Comparison of ENCODE assay signal across 1 cellular context in the genomic region with DNA sequence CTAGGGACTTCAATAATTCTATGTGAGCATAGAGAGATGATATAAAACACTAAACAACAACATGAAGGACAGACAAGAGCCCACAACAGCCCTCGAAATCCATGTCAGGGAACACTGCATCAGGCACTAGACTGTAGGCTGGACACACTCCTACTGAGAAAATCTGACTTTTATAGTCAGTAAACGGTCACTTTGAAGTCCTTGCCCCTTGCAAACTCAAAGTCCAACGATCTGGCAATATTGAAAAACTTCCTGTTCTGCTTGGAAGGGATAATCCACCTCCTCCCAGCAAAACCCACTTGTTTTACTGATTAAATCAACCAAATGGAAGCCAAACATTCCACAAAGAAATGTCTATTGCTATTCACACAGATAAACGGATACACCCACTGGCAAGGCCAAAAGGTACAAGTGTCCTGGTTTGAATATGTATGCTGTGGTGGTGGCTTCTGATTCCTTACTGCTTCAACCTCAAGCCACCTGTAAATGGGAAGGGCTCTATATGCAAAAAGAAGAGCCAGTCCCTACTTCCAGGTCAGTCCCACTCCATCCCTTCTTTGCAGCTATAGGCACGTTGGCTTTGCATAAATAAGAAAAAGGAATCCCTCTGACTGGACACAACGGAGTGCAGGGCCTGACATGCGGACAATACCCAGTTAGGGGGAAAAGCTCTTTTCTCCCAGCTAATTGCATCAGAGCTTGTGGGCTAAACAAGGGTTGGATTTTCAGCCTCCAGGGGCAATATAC.
TF ChIP-seq lines count a peak whose summit lies in the region.

No MANE protein-coding gene starts in this region.

TF ChIP-seq in HepG2, 621 proteins besides CTCF, POLR2A, EP300 and RAD21 (continued from another document and continues in another):
- TF ChIP-seq, protein P1, sequence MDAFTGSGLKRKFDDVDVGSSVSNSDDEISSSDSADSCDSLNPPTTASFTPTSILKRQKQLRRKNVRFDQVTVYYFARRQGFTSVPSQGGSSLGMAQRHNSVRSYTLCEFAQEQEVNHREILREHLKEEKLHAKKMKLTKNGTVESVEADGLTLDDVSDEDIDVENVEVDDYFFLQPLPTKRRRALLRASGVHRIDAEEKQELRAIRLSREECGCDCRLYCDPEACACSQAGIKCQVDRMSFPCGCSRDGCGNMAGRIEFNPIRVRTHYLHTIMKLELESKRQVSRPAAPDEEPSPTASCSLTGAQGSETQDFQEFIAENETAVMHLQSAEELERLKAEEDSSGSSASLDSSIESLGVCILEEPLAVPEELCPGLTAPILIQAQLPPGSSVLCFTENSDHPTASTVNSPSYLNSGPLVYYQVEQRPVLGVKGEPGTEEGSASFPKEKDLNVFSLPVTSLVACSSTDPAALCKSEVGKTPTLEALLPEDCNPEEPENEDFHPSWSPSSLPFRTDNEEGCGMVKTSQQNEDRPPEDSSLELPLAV (CRISPR knock-in tag; conservative IDR thresholded peaks at IDR 0.05; ENCODE audit: low read depth), result no peak
- TF ChIP-seq CERS6 (CRISPR knock-in tag; IDR thresholded peaks at IDR 0.05) (no peak), FOXA1 (IDR thresholded peaks at IDR 0.05) (no peak), FOXA1 (CRISPR knock-in tag; IDR thresholded peaks at IDR 0.05) (peak; percentile 54; the same call in 1 of the 2 replicates), ZSCAN12 (CRISPR knock-in tag; IDR thresholded peaks at IDR 0.05) (no peak), SAP130 (CRISPR knock-in tag; IDR thresholded peaks at IDR 0.05; ENCODE audit: low read depth) (peak; percentile 80), TBX2 (CRISPR knock-in tag; IDR thresholded peaks at IDR 0.05; ENCODE audit: borderline replicate concordance) (peak; percentile 97), ZSCAN29 (CRISPR knock-in tag; conservative IDR thresholded peaks at IDR 0.05) (peak; percentile 87), ZNF720 (CRISPR knock-in tag; IDR thresholded peaks at IDR 0.05) (no peak), ZNF616 (CRISPR knock-in tag; IDR thresholded peaks at IDR 0.05; ENCODE audit: low read depth) (no peak), ZSCAN22 (CRISPR knock-in tag; IDR thresholded peaks at IDR 0.05) (no peak), ZSCAN30 (CRISPR knock-in tag; IDR thresholded peaks at IDR 0.05) (no peak), NR3C1 (CRISPR knock-in tag; IDR thresholded peaks at IDR 0.05) (no peak), FOXK2 (IDR thresholded peaks at IDR 0.05) (no peak), HOXD1 (CRISPR knock-in tag; IDR thresholded peaks at IDR 0.05) (peak; percentile 77), ZNF24 (IDR thresholded peaks at IDR 0.05) (no peak), KDM4B (CRISPR knock-in tag; IDR thresholded peaks at IDR 0.05) (no peak), KLF11 (CRISPR knock-in tag; IDR thresholded peaks at IDR 0.05) (no peak), ARHGAP35 (CRISPR knock-in tag; IDR thresholded peaks at IDR 0.05; ENCODE audit: borderline replicate concordance) (no peak), NCOA2 (CRISPR knock-in tag; IDR thresholded peaks at IDR 0.05) (peak; percentile 96), FIP1L1 (IDR thresholded peaks at IDR 0.05; ENCODE audit: borderline replicate concordance, insufficient read depth, low read depth, low read length) (no peak), NFIC (IDR thresholded peaks at IDR 0.05; ENCODE audit: low read length) (peak; percentile 75; the same call in 1 of the 2 replicates), KAT7 (CRISPR knock-in tag; IDR thresholded peaks at IDR 0.05; ENCODE audit: borderline replicate concordance) (peak; percentile 25; the same call in 1 of the 2 replicates), MTA3 (CRISPR knock-in tag; IDR thresholded peaks at IDR 0.05) (no peak), HES4 (CRISPR knock-in tag; IDR thresholded peaks at IDR 0.05; ENCODE audit: borderline replicate concordance) (no peak), BRCA1 (CRISPR knock-in tag; IDR thresholded peaks at IDR 0.05) (no peak), ZNF451 (CRISPR knock-in tag; IDR thresholded peaks at IDR 0.05) (no peak), ZIK1 (CRISPR knock-in tag; IDR thresholded peaks at IDR 0.05; ENCODE audit: borderline replicate concordance, low read depth) (no peak), KLF9 (CRISPR knock-in tag; IDR thresholded peaks at IDR 0.05; ENCODE audit: low read depth) (peak; percentile 17; the same call in 1 of the 2 replicates), ATRX (CRISPR knock-in tag; IDR thresholded peaks at IDR 0.05; ENCODE audit: borderline replicate concordance) (no peak)
- TF ChIP-seq, protein P2, sequence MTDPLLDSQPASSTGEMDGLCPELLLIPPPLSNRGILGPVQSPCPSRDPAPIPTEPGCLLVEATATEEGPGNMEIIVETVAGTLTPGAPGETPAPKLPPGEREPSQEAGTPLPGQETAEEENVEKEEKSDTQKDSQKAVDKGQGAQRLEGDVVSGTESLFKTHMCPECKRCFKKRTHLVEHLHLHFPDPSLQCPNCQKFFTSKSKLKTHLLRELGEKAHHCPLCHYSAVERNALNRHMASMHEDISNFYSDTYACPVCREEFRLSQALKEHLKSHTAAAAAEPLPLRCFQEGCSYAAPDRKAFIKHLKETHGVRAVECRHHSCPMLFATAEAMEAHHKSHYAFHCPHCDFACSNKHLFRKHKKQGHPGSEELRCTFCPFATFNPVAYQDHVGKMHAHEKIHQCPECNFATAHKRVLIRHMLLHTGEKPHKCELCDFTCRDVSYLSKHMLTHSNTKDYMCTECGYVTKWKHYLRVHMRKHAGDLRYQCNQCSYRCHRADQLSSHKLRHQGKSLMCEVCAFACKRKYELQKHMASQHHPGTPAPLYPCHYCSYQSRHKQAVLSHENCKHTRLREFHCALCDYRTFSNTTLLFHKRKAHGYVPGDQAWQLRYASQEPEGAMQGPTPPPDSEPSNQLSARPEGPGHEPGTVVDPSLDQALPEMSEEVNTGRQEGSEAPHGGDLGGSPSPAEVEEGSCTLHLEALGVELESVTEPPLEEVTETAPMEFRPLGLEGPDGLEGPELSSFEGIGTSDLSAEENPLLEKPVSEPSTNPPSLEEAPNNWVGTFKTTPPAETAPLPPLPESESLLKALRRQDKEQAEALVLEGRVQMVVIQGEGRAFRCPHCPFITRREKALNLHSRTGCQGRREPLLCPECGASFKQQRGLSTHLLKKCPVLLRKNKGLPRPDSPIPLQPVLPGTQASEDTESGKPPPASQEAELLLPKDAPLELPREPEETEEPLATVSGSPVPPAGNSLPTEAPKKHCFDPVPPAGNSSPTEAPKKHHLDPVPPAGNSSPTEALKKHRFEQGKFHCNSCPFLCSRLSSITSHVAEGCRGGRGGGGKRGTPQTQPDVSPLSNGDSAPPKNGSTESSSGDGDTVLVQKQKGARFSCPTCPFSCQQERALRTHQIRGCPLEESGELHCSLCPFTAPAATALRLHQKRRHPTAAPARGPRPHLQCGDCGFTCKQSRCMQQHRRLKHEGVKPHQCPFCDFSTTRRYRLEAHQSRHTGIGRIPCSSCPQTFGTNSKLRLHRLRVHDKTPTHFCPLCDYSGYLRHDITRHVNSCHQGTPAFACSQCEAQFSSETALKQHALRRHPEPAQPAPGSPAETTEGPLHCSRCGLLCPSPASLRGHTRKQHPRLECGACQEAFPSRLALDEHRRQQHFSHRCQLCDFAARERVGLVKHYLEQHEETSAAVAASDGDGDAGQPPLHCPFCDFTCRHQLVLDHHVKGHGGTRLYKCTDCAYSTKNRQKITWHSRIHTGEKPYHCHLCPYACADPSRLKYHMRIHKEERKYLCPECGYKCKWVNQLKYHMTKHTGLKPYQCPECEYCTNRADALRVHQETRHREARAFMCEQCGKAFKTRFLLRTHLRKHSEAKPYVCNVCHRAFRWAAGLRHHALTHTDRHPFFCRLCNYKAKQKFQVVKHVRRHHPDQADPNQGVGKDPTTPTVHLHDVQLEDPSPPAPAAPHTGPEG (CRISPR knock-in tag; IDR thresholded peaks at IDR 0.05), result no peak; the same call in 1 of the 2 replicates
- TF ChIP-seq, protein P3, sequence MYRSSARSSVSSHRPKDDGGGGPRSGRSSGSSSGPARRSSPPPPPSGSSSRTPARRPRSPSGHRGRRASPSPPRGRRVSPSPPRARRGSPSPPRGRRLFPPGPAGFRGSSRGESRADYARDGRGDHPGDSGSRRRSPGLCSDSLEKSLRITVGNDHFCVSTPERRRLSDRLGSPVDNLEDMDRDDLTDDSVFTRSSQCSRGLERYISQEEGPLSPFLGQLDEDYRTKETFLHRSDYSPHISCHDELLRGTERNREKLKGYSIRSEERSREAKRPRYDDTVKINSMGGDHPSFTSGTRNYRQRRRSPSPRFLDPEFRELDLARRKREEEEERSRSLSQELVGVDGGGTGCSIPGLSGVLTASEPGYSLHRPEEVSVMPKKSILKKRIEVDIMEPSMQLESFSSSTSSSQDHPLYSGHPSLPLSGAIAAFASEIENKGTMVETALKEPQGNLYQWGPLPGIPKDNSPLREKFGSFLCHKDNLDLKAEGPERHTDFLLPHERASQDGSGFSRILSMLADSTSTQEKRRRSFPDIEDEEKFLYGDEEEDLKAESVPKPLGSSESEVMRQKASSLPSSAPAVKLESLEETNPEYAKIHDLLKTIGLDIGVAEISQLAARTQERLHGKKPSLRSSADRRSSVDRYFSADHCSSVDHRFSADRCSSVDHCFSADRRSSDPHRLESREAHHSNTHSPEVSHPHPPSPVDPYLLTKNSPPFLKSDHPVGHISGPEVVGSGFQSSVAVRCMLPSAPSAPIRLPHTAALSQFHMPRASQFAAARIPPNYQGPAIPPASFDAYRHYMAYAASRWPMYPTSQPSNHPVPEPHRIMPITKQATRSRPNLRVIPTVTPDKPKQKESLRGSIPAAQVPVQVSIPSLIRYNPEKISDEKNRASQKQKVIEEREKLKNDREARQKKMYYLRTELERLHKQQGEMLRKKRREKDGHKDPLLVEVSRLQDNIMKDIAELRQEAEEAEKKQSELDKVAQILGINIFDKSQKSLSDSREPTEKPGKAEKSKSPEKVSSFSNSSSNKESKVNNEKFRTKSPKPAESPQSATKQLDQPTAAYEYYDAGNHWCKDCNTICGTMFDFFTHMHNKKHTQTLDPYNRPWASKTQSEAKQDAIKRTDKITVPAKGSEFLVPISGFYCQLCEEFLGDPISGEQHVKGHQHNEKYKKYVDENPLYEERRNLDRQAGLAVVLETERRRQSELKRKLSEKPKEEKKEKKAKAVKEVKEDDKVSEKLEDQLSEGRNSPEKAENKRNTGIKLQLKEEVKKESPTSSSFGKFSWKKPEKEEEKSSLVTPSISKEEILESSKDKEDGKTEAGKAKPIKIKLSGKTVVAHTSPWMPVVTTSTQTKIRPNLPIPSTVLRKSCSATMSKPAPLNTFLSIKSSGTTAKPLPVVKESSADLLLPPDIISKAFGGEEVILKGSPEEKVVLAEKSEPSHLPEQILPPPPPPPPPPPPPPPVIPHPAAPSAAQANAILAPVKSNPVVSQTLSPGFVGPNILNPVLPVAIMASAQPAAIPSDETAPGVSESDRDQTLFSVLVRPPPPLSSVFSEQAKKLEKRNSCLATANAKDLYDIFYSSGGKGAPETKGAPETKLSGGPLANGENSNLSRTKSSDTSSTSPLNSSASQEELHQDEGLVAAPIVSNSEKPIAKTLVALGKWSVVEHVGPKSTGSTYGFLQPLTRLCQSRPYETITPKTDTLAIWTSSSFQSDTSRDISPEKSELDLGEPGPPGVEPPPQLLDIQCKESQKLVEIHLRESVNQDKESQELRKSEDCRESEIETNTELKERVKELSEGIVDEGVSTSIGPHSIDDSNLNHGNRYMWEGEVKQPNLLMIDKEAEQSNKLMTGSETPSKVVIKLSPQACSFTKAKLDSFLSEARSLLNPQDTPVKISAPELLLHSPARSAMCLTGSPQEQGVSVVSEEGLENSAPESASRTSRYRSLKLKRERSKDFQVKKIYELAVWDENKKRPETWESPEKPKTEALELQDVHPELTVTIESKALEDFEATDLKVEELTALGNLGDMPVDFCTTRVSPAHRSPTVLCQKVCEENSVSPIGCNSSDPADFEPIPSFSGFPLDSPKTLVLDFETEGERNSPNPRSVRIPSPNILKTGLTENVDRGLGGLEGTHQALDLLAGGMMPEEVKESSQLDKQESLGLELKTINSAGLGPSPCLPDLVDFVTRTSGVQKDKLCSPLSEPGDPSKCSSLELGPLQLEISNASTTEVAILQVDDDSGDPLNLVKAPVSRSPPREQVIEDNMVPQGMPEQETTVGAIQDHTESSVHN (CRISPR knock-in tag; IDR thresholded peaks at IDR 0.05), result no peak
- TF ChIP-seq, protein P4, sequence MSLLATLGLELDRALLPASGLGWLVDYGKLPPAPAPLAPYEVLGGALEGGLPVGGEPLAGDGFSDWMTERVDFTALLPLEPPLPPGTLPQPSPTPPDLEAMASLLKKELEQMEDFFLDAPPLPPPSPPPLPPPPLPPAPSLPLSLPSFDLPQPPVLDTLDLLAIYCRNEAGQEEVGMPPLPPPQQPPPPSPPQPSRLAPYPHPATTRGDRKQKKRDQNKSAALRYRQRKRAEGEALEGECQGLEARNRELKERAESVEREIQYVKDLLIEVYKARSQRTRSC (CRISPR knock-in tag; IDR thresholded peaks at IDR 0.05; ENCODE audit: low read depth), result no peak
- TF ChIP-seq, protein P5, sequence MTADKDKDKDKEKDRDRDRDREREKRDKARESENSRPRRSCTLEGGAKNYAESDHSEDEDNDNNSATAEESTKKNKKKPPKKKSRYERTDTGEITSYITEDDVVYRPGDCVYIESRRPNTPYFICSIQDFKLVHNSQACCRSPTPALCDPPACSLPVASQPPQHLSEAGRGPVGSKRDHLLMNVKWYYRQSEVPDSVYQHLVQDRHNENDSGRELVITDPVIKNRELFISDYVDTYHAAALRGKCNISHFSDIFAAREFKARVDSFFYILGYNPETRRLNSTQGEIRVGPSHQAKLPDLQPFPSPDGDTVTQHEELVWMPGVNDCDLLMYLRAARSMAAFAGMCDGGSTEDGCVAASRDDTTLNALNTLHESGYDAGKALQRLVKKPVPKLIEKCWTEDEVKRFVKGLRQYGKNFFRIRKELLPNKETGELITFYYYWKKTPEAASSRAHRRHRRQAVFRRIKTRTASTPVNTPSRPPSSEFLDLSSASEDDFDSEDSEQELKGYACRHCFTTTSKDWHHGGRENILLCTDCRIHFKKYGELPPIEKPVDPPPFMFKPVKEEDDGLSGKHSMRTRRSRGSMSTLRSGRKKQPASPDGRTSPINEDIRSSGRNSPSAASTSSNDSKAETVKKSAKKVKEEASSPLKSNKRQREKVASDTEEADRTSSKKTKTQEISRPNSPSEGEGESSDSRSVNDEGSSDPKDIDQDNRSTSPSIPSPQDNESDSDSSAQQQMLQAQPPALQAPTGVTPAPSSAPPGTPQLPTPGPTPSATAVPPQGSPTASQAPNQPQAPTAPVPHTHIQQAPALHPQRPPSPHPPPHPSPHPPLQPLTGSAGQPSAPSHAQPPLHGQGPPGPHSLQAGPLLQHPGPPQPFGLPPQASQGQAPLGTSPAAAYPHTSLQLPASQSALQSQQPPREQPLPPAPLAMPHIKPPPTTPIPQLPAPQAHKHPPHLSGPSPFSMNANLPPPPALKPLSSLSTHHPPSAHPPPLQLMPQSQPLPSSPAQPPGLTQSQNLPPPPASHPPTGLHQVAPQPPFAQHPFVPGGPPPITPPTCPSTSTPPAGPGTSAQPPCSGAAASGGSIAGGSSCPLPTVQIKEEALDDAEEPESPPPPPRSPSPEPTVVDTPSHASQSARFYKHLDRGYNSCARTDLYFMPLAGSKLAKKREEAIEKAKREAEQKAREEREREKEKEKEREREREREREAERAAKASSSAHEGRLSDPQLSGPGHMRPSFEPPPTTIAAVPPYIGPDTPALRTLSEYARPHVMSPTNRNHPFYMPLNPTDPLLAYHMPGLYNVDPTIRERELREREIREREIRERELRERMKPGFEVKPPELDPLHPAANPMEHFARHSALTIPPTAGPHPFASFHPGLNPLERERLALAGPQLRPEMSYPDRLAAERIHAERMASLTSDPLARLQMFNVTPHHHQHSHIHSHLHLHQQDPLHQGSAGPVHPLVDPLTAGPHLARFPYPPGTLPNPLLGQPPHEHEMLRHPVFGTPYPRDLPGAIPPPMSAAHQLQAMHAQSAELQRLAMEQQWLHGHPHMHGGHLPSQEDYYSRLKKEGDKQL (CRISPR knock-in tag; IDR thresholded peaks at IDR 0.05; ENCODE audit: low read depth), result peak; percentile 81
